Comparison of ENCODE assay signal across 12 cellular contexts in genomic region chr6:34357937-34358336, GRCh38. TPM values are rescaled to one million over a fixed set of nuclear protein-coding genes. Genes with fewer than 3 reads are reported as not detected.
DNase-seq lines count a peak whose midpoint lies in the region; ATAC-seq and TF ChIP-seq lines count a peak whose summit lies in the region.
"Had no signal": no experiment of that assay in that cellular context is flagged by ENCODE, and none has a peak within 500 bp of the region (broad histone marks: within the 10 kb centered on the region; RNA-seq: fewer than 3 reads in every experiment).

No MANE protein-coding gene starts in this region.

- H3K9ac ChIP-seq in Karpas-422 (ENCODE audit: low read length) (no peak overlapping the region), neuronal stem cell (ENCODE audit: low read depth, low read length, poor library complexity) (no peak overlapping the region), skeletal muscle tissue (ENCODE audit: low read depth in 1 of 3, low read length in 3 of 3) (no peak overlapping the region)

- H3K36me3 ChIP-seq in Karpas-422 (ENCODE audit: insufficient read depth, low read length) (no peaks in the 10 kb centered on the region), neuronal stem cell (replicated peaks in 1 of 2; ENCODE audit: control insufficient read depth in 2 of 2, insufficient read depth in 2 of 2, low read length in 2 of 2) (no peaks in the 10 kb centered on the region), skeletal muscle tissue (ENCODE audit: control insufficient read depth in 3 of 3, insufficient read depth in 3 of 3, low read length in 3 of 3) (no peaks in the 10 kb centered on the region)
- H3K36me3 ChIP-seq: BE2C had no signal

- no peak for TF ChIP-seq CTCF in VCaP (conservative IDR thresholded peaks at IDR 0.05)

- no peak overlapping the region for H2BK12ac ChIP-seq in neuronal stem cell (ENCODE audit: low read length)

- no peak overlapping the region for H2BK120ac ChIP-seq in neuronal stem cell (ENCODE audit: low read depth, low read length)

- no peak overlapping the region for H2AFZ ChIP-seq in Karpas-422 (ENCODE audit: low read length)
- no peak overlapping the region for H2AFZ ChIP-seq in neuronal stem cell (ENCODE audit: low read length)

- WGBS in neuronal stem cell (ENCODE audit: extremely low coverage in 2 of 2, insufficient read length in 2 of 2, insufficient replicate concordance in 1 of 2), 2 donors, result no CpG with 5 or more reads among the region's 1 CpG

- H3K4me3 ChIP-seq in Karpas-422 (ENCODE audit: low read length) (no peak overlapping the region), neuronal stem cell (ENCODE audit: low read length in 2 of 2) (no peak overlapping the region), skeletal muscle tissue (ENCODE audit: low read length in 3 of 3) (no peak overlapping the region)
- H3K4me3 ChIP-seq: A549 had no signal

- no peak overlapping the region for H4K8ac ChIP-seq in neuronal stem cell (ENCODE audit: low read depth, low read length)

- H3K4me2 ChIP-seq in Karpas-422 (ENCODE audit: low read depth, low read length, poor library complexity, severe bottlenecking), result no peak overlapping the region
- peak overlapping the region; percentile 11 for H3K4me2 ChIP-seq in neuronal stem cell (ENCODE audit: insufficient read depth, low read length, poor library complexity, severe bottlenecking)
- H3K4me2 ChIP-seq: A549 had no signal

- H2AK5ac ChIP-seq in neuronal stem cell (ENCODE audit: low read depth, low read length), result no peak overlapping the region

- H3K79me1 ChIP-seq in neuronal stem cell (ENCODE audit: low read depth, low read length), result peaks cover 2% of the 10 kb centered on the region

- ATAC-seq in HG03520 (IDR thresholded peaks at IDR 0.05; ENCODE audit: unreplicated experiment) (no peak), HG02852 (IDR thresholded peaks at IDR 0.05; ENCODE audit: unreplicated experiment) (no peak)
- ATAC-seq: A549 had no signal

- H3K4ac ChIP-seq in neuronal stem cell (ENCODE audit: low read length), result no peak overlapping the region

- H3K4me1 ChIP-seq in Karpas-422 (ENCODE audit: low read length), result peaks cover 76% of the 10 kb centered on the region
- H3K4me1 ChIP-seq in neuronal stem cell (ENCODE audit: control insufficient read depth in 2 of 2, insufficient read depth in 1 of 2, low read depth in 1 of 2, low read length in 2 of 2), result no peaks in the 10 kb centered on the region
- H3K4me1 ChIP-seq in skeletal muscle tissue (ENCODE audit: control insufficient read depth in 3 of 3, insufficient read depth in 3 of 3, low read length in 3 of 3), result peaks cover 31 to 35% (median 34%) of the 10 kb centered on the region in 3 donors

- no peak overlapping the region for H3K18ac ChIP-seq in neuronal stem cell (ENCODE audit: low read length)

- no peak overlapping the region for H3K23ac ChIP-seq in neuronal stem cell (ENCODE audit: low read depth, low read length, poor library complexity)

- no peak for DNase-seq in Karpas-422
- no peak for DNase-seq in neuronal stem cell (ENCODE audit: low spot score)
- DNase-seq: CD4-positive, alpha-beta memory T cell; DMS53; GF-D8 had no signal

- no peak overlapping the region for H2BK5ac ChIP-seq in neuronal stem cell (ENCODE audit: low read length)

- no peaks in the 10 kb centered on the region for H3K9me3 ChIP-seq in Karpas-422 (ENCODE audit: low read length)
- H3K9me3 ChIP-seq in neuronal stem cell (replicated peaks in 1 of 2; ENCODE audit: control insufficient read depth in 2 of 2, insufficient read depth in 1 of 2, low read depth in 1 of 2, low read length in 2 of 2), result no peaks in the 10 kb centered on the region
- no peaks in the 10 kb centered on the region for H3K9me3 ChIP-seq in skeletal muscle tissue (ENCODE audit: control insufficient read depth in 3 of 3, low read length in 3 of 3)
- H3K9me3 ChIP-seq: A549, BE2C had no signal

- H3K27ac ChIP-seq in Karpas-422 (ENCODE audit: low read length) (peak overlapping the region; percentile 56), VCaP (peak overlapping the region; percentile 18; the same call in 1 of the 2 replicates), neuronal stem cell (replicated peaks; ENCODE audit: low read length) (no peak overlapping the region), skeletal muscle tissue (ENCODE audit: low read depth, low read length) (peak overlapping the region; percentile 28)
- H3K27ac ChIP-seq: A549, C4-2B had no signal

- H3K14ac ChIP-seq in neuronal stem cell (ENCODE audit: low read length), result no peak overlapping the region

- no peaks in the 10 kb centered on the region for H3K9me2 ChIP-seq in Karpas-422 (replicated peaks; ENCODE audit: insufficient read depth, low read length)

- H2BK15ac ChIP-seq in neuronal stem cell (ENCODE audit: low read length), result no peak overlapping the region

- peaks cover 94% of the 10 kb centered on the region for H3K79me2 ChIP-seq in Karpas-422 (ENCODE audit: low read length)

- H3K27me3 ChIP-seq in Karpas-422 (ENCODE audit: low read length), result no peaks in the 10 kb centered on the region
- H3K27me3 ChIP-seq in neuronal stem cell (ENCODE audit: control insufficient read depth in 3 of 3, insufficient read depth in 3 of 3, low read depth in 1 of 3, low read length in 3 of 3), result no peaks in the 10 kb centered on the region
- H3K27me3 ChIP-seq in skeletal muscle tissue (ENCODE audit: control insufficient read depth in 3 of 3, insufficient read depth in 3 of 3, low read length in 3 of 3), result no peaks in the 10 kb centered on the region
- H3K27me3 ChIP-seq: BE2C had no signal

- H4K20me1 ChIP-seq in Karpas-422 (ENCODE audit: insufficient read depth, low read depth, low read length), result no peaks in the 10 kb centered on the region; the same call in 1 of the 2 replicates

- no peak overlapping the region for H4K91ac ChIP-seq in neuronal stem cell (ENCODE audit: low read depth, low read length, poor library complexity)

RNA-seq across cellular contexts. Expression of gene NUDT3, which starts 34.5 kb away (rescaled TPM):
- total RNA-seq in Karpas-422 (2014; rRNA removed; shearing (Covaris generic); ENCODE audit: low replicate concordance), result 33.7 and 41.7 TPM in 2 replicates
- 27.5 TPM for polyA plus RNA-seq in neuronal stem cell (2013, experiment 1 of 2)
- 28.7 TPM for polyA plus RNA-seq in neuronal stem cell (2013, experiment 2 of 2)
- total RNA-seq in skeletal muscle tissue, result 28.7 TPM
